Comparison of ENCODE assay signal across 12 cellular contexts in genomic region chr15:62850791-62851291, GRCh38.
DNase-seq lines count a peak whose midpoint lies in the region; ATAC-seq, FAIRE-seq and TF ChIP-seq lines count a peak whose summit lies in the region.
"Had no signal": no experiment of that assay in that cellular context is flagged by ENCODE, and none has a peak within 500 bp of the region (broad histone marks: within the 10 kb centered on the region; RNA-seq: fewer than 3 reads in every experiment).

No MANE protein-coding gene starts in this region.

- H3K36me3 Mint-ChIP-seq in CD8-positive, alpha-beta memory T cell, result no peaks in the 10 kb centered on the region

- H3K79me2 ChIP-seq in HepG2 (ENCODE audit: insufficient read depth, low read length), result no peaks in the 10 kb centered on the region

- BruUV-seq in HepG2 (replicated peaks; lab: Mats Ljungman, UMichigan), result no TSS peak

- H3K9me3 ChIP-seq in HepG2 (ENCODE audit: low read length), result no peaks in the 10 kb centered on the region
- H3K9me3 ChIP-seq in right lobe of liver, result no peaks in the 10 kb centered on the region
- H3K9me3 ChIP-seq in CD8-positive, alpha-beta memory T cell (ENCODE audit: low read length), result no peaks in the 10 kb centered on the region
- H3K9me3 ChIP-seq: mucosa of descending colon, thyroid gland had no signal

- H3K4me1 Mint-ChIP-seq in CD8-positive, alpha-beta memory T cell, result no peaks in the 10 kb centered on the region

- intact Hi-C loops in HepG2 (cut with micrococcal nuclease; ENCODE audit: unreplicated experiment) (no loop called here), right lobe of liver (cut with DNase I) (loop anchor here in 1 of 2 donors (5.0 kb wide), 1 partner anchor 144 kb away; no protein-coding TSS in a partner anchor)

- H3K4me3 ChIP-seq in HepG2 (replicated peaks in 1 of 3; ENCODE audit: insufficient read depth in 1 of 3, low read depth in 2 of 3, low read length in 3 of 3) (no peak overlapping the region), right lobe of liver (no peak overlapping the region), astrocyte of the spinal cord (ENCODE audit: low read depth, low read length) (no peak overlapping the region)
- no peak overlapping the region for H3K4me3 ChIP-seq in CD8-positive, alpha-beta memory T cell (ENCODE audit: low read length)
- H3K4me3 ChIP-seq: mucosa of descending colon, thyroid gland had no signal

- ATAC-seq in HepG2, result peak; percentile 70
- no peak for ATAC-seq in right lobe of liver
- ATAC-seq: mucosa of descending colon had no signal

- in situ Hi-C loops in HepG2 (cut with HindIII; ENCODE audit: extremely low pct_ligation_motif_present, low pct_unique_long_range_greater_than_20kb), result no loop called here
- in situ Hi-C loops in astrocyte of the spinal cord (cut with HindIII; ENCODE audit: low sequenced_read_pairs), result no loop called here

- no peaks in the 10 kb centered on the region for H3K27me3 ChIP-seq in HepG2 (ENCODE audit: control insufficient read depth in 1 of 2, insufficient read depth in 2 of 2, low read length in 2 of 2)
- no peaks in the 10 kb centered on the region for H3K27me3 ChIP-seq in right lobe of liver
- H3K27me3 ChIP-seq in CD8-positive, alpha-beta memory T cell (ENCODE audit: insufficient read depth, low read length, poor library complexity, severe bottlenecking), result no peaks in the 10 kb centered on the region
- H3K27me3 ChIP-seq: thyroid gland had no signal

- H3K9ac ChIP-seq in HepG2 (ENCODE audit: insufficient read depth, low read depth, low read length), result no peak overlapping the region; the same call in 1 of the 2 replicates

- H3K36me3 ChIP-seq in HepG2 (replicated peaks in 1 of 2; ENCODE audit: control insufficient read depth in 1 of 2, insufficient read depth in 2 of 2, low read length in 2 of 2) (no peaks in the 10 kb centered on the region), right lobe of liver (no peaks in the 10 kb centered on the region)
- no peaks in the 10 kb centered on the region for H3K36me3 ChIP-seq in CD8-positive, alpha-beta memory T cell (ENCODE audit: insufficient read depth, low read length)
- H3K36me3 ChIP-seq: thyroid gland had no signal

- H3K27ac ChIP-seq in HepG2 (ENCODE audit: extremely low read length, insufficient read depth, low read length) (no peak overlapping the region), right lobe of liver (no peak overlapping the region)
- H3K27ac ChIP-seq in CD8-positive, alpha-beta memory T cell (ENCODE audit: low read depth, low read length), result no peak overlapping the region
- H3K27ac ChIP-seq: thyroid gland had no signal

- WGBS in HepG2 (ENCODE audit: low lambda C conversion rate), result 71% methylated on average over 8 of the region's 9 CpGs
- WGBS in right lobe of liver (ENCODE audit: insufficient coverage, low coverage, low lambda C conversion rate, missing lambda C conversion rate), result 92% methylated on average over 6 of the region's 9 CpGs

- peak overlapping the region; percentile 41; the same call in 1 of the 2 replicates for H3K4me2 ChIP-seq in HepG2 (ENCODE audit: low read depth, low read length)

- TF ChIP-seq EP300 in HepG2 (IDR thresholded peaks at IDR 0.05; ENCODE audit: low read depth in 2 of 2, low read length in 2 of 2) (no peak), HepG2 (CRISPR knock-in tag; IDR thresholded peaks at IDR 0.05; ENCODE audit: borderline replicate concordance) (no peak)

- no peak for FAIRE-seq in HepG2 (lab: Jason Lieb, UNC)

- TF ChIP-seq POLR2A in HepG2 (IDR thresholded peaks at IDR 0.05; ENCODE audit: insufficient read depth in 1 of 2, low read depth in 2 of 2, low read length in 2 of 2) (no peak), right lobe of liver (IDR thresholded peaks at IDR 0.05) (no peak)

- H3K27ac Mint-ChIP-seq in CD8-positive, alpha-beta memory T cell, result no peak overlapping the region

- no peak for TF ChIP-seq CTCF in HepG2 (CRISPR knock-in tag; IDR thresholded peaks at IDR 0.05)
- no peak for TF ChIP-seq CTCF in right lobe of liver (IDR thresholded peaks at IDR 0.05)
- no peak for TF ChIP-seq CTCF in astrocyte of the spinal cord (IDR thresholded peaks at IDR 0.05; ENCODE audit: low read depth, low read length)

- H2AFZ ChIP-seq in HepG2 (ENCODE audit: low read length), result no peak overlapping the region

- H3K4me1 ChIP-seq in HepG2 (ENCODE audit: insufficient read depth, low read length), result peaks cover 86% of the 10 kb centered on the region
- H3K4me1 ChIP-seq in right lobe of liver, result peaks cover 0 to 22% (median 7%) of the 10 kb centered on the region in 4 donors
- H3K4me1 ChIP-seq in CD8-positive, alpha-beta memory T cell (ENCODE audit: insufficient read depth, low read length), result no peaks in the 10 kb centered on the region
- H3K4me1 ChIP-seq: thyroid gland had no signal

- TF ChIP-seq RAD21 in HepG2 (CRISPR knock-in tag; IDR thresholded peaks at IDR 0.05), result no peak

- H3K4me3 Mint-ChIP-seq in CD8-positive, alpha-beta memory T cell, result no peak overlapping the region

- CTCF ChIA-PET in HepG2 (lab: Yijun Ruan, JAX; ENCODE audit: low intra/inter-chr PET ratio, low total read pairs), result no interaction called here
- CTCF ChIA-PET in CD8-positive, alpha-beta memory T cell (lab: Charles Lee), result no interaction called here

- peak; percentile 83 for DNase-seq in HepG2 (ENCODE audit: low spot score)
- no peak for DNase-seq in right lobe of liver
- DNase-seq in astrocyte of the spinal cord (ENCODE audit: low read depth, low spot score), result peak; percentile 81
- peak; percentile 97 for DNase-seq in islet precursor cell
- no peak for DNase-seq in CD8-positive, alpha-beta memory T cell
- DNase-seq in NCI-H510A treated with DMSO at 0.1 percent for 48 hours (lab: John Stamatoyannopoulos, UW), result no peak
- no peak for DNase-seq in medulla oblongata (ENCODE audit: extremely low spot score)
- DNase-seq in COR-L47 (lab: John Stamatoyannopoulos, UW), result no peak
- DNase-seq: mucosa of descending colon; NCI-H2171; stimulated activated CD4-positive, alpha-beta T cell treated with anti-CD3 and anti-CD28 coated beads, Interleukin-2, amount 100 ng/mL, for 48 hours had no signal

- POLR2A ChIA-PET in HepG2 (lab: Yijun Ruan, JAX), result interaction anchor here (1.0 to 1.2 kb wide), 3 partner anchors 36 to 51 kb away, joined by 3 to 6 read pairs (median 3); no protein-coding TSS in a partner anchor
- POLR2A ChIA-PET in CD8-positive, alpha-beta memory T cell (lab: Charles Lee), result no interaction called here

- peaks cover 16 to 34% of the 10 kb centered on the region in 2 donors for H3K27me3 Mint-ChIP-seq in CD8-positive, alpha-beta memory T cell

- H4K20me1 ChIP-seq in HepG2 (ENCODE audit: insufficient read depth, low read length), result no peaks in the 10 kb centered on the region

- H3K9me3 Mint-ChIP-seq in CD8-positive, alpha-beta memory T cell, result no peaks in the 10 kb centered on the region

TF ChIP-seq in HepG2, 621 proteins besides CTCF, POLR2A, EP300 and RAD21 (continues in another document):
- TF ChIP-seq, protein P1, sequence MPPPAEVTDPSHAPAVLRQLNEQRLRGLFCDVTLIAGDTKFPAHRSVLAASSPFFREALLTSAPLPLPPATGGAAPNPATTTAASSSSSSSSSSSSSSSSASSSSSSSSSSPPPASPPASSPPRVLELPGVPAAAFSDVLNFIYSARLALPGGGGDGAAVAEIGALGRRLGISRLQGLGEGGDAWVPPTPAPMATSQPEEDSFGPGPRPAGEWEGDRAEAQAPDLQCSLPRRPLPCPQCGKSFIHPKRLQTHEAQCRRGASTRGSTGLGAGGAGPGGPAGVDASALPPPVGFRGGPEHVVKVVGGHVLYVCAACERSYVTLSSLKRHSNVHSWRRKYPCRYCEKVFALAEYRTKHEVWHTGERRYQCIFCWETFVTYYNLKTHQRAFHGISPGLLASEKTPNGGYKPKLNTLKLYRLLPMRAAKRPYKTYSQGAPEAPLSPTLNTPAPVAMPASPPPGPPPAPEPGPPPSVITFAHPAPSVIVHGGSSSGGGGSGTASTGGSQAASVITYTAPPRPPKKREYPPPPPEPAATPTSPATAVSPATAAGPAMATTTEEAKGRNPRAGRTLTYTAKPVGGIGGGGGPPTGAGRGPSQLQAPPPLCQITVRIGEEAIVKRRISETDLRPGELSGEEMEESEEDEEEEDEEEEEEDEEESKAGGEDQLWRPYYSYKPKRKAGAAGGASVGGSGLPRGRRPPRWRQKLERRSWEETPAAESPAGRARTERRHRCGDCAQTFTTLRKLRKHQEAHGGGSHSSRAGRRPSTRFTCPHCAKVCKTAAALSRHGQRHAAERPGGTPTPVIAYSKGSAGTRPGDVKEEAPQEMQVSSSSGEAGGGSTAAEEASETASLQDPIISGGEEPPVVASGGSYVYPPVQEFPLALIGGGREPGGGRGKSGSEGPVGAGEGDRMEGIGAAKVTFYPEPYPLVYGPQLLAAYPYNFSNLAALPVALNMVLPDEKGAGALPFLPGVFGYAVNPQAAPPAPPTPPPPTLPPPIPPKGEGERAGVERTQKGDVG (CRISPR knock-in tag; IDR thresholded peaks at IDR 0.05; ENCODE audit: borderline replicate concordance), result no peak
- TF ChIP-seq GATAD2A (CRISPR knock-in tag; IDR thresholded peaks at IDR 0.05) (0 out of 2 replicates have a peak, but pooled peaks have one; percentile 10), SAP130 (CRISPR knock-in tag; IDR thresholded peaks at IDR 0.05; ENCODE audit: low read depth) (0 out of 2 replicates have a peak, but pooled peaks have one; percentile 24), TEAD3 (CRISPR knock-in tag; optimal IDR thresholded peaks at IDR 0.05; ENCODE audit: borderline replicate concordance) (peak; percentile 95), ZNF281 (CRISPR knock-in tag; IDR thresholded peaks at IDR 0.05; ENCODE audit: borderline replicate concordance) (0 out of 2 replicates have a peak, but pooled peaks have one; percentile 10), NAIF1 (CRISPR knock-in tag; IDR thresholded peaks at IDR 0.05; ENCODE audit: borderline replicate concordance) (no peak), HDAC2 (CRISPR knock-in tag; IDR thresholded peaks at IDR 0.05) (0 out of 2 replicates have a peak, but pooled peaks have one; percentile 12)

Comparison
In these comparisons a context has a peak if more than half of its experiments do, and no peak if none do; other contexts are left out.
1. DNase-seq: peak in HepG2 (single experiment), astrocyte of the spinal cord (single experiment) and islet precursor cell (single experiment); none in right lobe of liver (0 of 3), CD8-positive, alpha-beta memory T cell (0 of 5), NCI-H510A treated with DMSO at 0.1 percent for 48 hours (single experiment), medulla oblongata (single experiment) and COR-L47 (single experiment).